ENCODE assay signal across 27 cellular contexts in genomic region chr15:59595434-59595915, GRCh38. TPM values are rescaled to one million over a fixed set of nuclear protein-coding genes. Genes with fewer than 3 reads are reported as not detected.
DNase-seq lines count a peak whose midpoint lies in the region; ATAC-seq and TF ChIP-seq lines count a peak whose summit lies in the region.
"Had no signal": no experiment of that assay in that cellular context is flagged by ENCODE, and none has a peak within 500 bp of the region (broad histone marks: within the 10 kb centered on the region; RNA-seq: fewer than 3 reads in every experiment).

No MANE protein-coding gene starts in this region.

- H3K9ac ChIP-seq in duodenal mucosa (ENCODE audit: low read depth in 1 of 2, low read length in 2 of 2) = peak overlapping the region in 1 of 2 donors; percentile 35
- peak overlapping the region; percentile 30 for H3K9ac ChIP-seq in mucosa of stomach (ENCODE audit: low read length)

- DNase-seq in Right ventricle myocardium superior (no peak), Right ventricle myocardium inferior (ENCODE audit: missing footprints) (no peak), Ammon's horn (ENCODE audit: low spot score) (no peak), uterus (no peak)
- DNase-seq: activated CD4-positive, alpha-beta T cell treated with anti-CD3 and anti-CD28 coated beads, Interleukin-2, amount 50 U/mL, for 48 hours; activated effector memory CD4-positive, alpha-beta T cell treated with anti-CD3 and anti-CD28 coated beads, Interleukin-2, amount 50 U/mL, for 16 hours; BE2C; endodermal cell; glutamatergic neuron; HFFc6; left lung; MG63; NCI-H1417 treated with DMSO at 0.1 percent for 48 hours; NCI-H526; RPMI8226; stimulated activated naive B cell treated with anti-CD40 and anti-IgM and Interleukin-4, amounts not matched to agents 10 μg/mL and 1 μg/mL and 100 μg/mL, for 72 hours; testis had no signal

- no peaks in the 10 kb centered on the region for H3K36me3 ChIP-seq in duodenal mucosa (ENCODE audit: control insufficient read depth in 1 of 2, insufficient read depth in 2 of 2, low read length in 2 of 2)
- no peaks in the 10 kb centered on the region for H3K36me3 ChIP-seq in mucosa of stomach (ENCODE audit: control insufficient read depth, insufficient read depth, low read length)
- H3K36me3 ChIP-seq in uterus = no peaks in the 10 kb centered on the region
- H3K36me3 ChIP-seq: BE2C, left lung, MG63, prostate gland had no signal

- H3K27me3 ChIP-seq in duodenal mucosa (ENCODE audit: control insufficient read depth in 1 of 2, insufficient read depth in 2 of 2, low read length in 2 of 2) (no peaks in the 10 kb centered on the region), mucosa of stomach (ENCODE audit: control insufficient read depth, insufficient read depth, low read length) (no peaks in the 10 kb centered on the region), uterus (no peaks in the 10 kb centered on the region)
- H3K27me3 ChIP-seq: BE2C, MG63, testis had no signal

- ATAC-seq in Right ventricle myocardium superior (ENCODE audit: poor library complexity) (peak; percentile 18), Right ventricle myocardium inferior (no peak), GM19455 (IDR thresholded peaks at IDR 0.05; ENCODE audit: unreplicated experiment) (no peak), HG03039 (IDR thresholded peaks at IDR 0.05; ENCODE audit: unreplicated experiment) (no peak)
- ATAC-seq: stimulated activated naive B cell treated with anti-CD40 and anti-IgM and Interleukin-4, amounts not matched to agents 10 μg/mL and 1 μg/mL and 100 μg/mL, for 72 hours; WTC11 had no signal

- no peak for TF ChIP-seq POLR2A in uterus (IDR thresholded peaks at IDR 0.05)

- intact Hi-C loops in Right ventricle myocardium superior (cut with DNase I) (no loop called here), Right ventricle myocardium inferior (cut with DNase I) (no loop called here), uterus (cut with DNase I; ENCODE audit: low total_unique reads) (no loop called here)

- H3K4me1 ChIP-seq in duodenal mucosa (ENCODE audit: control insufficient read depth in 1 of 2, insufficient read depth in 2 of 2, low read length in 2 of 2) (peaks cover 34 to 36% of the 10 kb centered on the region in 2 donors), mucosa of stomach (ENCODE audit: control insufficient read depth, insufficient read depth, low read length) (peaks cover 38% of the 10 kb centered on the region), uterus (no peaks in the 10 kb centered on the region)
- H3K4me1 ChIP-seq: BE2C, left lung, prostate gland had no signal

- H3K27ac ChIP-seq in duodenal mucosa (ENCODE audit: low read depth, low read length) = peak overlapping the region; percentile 53
- H3K27ac ChIP-seq in uterus = no peak overlapping the region
- H3K27ac ChIP-seq: left lung, prostate gland had no signal

- TF ChIP-seq CTCF in uterus (IDR thresholded peaks at IDR 0.05) = no peak

- peak overlapping the region in 1 of 2 donors; percentile 26 for H3K4me3 ChIP-seq in duodenal mucosa (ENCODE audit: low read depth in 1 of 2, low read length in 2 of 2)
- H3K4me3 ChIP-seq in mucosa of stomach (ENCODE audit: low read length) = no peak overlapping the region
- H3K4me3 ChIP-seq in uterus = no peak overlapping the region
- H3K4me3 ChIP-seq: left lung, MG63, prostate gland, testis had no signal

- H3K9me3 ChIP-seq in duodenal mucosa (ENCODE audit: control insufficient read depth in 1 of 2, low read length in 2 of 2) = no peaks in the 10 kb centered on the region
- H3K9me3 ChIP-seq in mucosa of stomach (ENCODE audit: control insufficient read depth, low read length) = no peaks in the 10 kb centered on the region
- H3K9me3 ChIP-seq in uterus = no peaks in the 10 kb centered on the region
- H3K9me3 ChIP-seq: BE2C, left lung, prostate gland, testis had no signal

RNA-seq across cellular contexts. Expression of gene GCNT3, which starts 16.1 kb away (rescaled TPM):
- not detected for total RNA-seq in Right ventricle myocardium superior
- not detected for total RNA-seq in Right ventricle myocardium inferior
- total RNA-seq in uterus = 1 to 10 TPM in 1 of 4 donors, under 1 TPM in 1, not detected in 2; 0.59 to 1.7 TPM
- total RNA-seq: Daoy, HFFc6, mesothelial cell of epicardium, neural crest cell, skeletal muscle tissue had no signal
